ENCODE assay signal across 9 cellular contexts in genomic region chr3:58683001-58683845, GRCh38. TPM values are rescaled to one million over a fixed set of nuclear protein-coding genes. Genes with fewer than 3 reads are reported as not detected.
DNase-seq lines count a peak whose midpoint lies in the region; ATAC-seq and TF ChIP-seq lines count a peak whose summit lies in the region.
"Had no signal": no experiment of that assay in that cellular context is flagged by ENCODE, and none has a peak within 500 bp of the region (broad histone marks: within the 10 kb centered on the region; RNA-seq: fewer than 3 reads in every experiment).

No MANE protein-coding gene starts in this region.

- BruUV-seq in A673 (replicated peaks; lab: Mats Ljungman, UMichigan): no TSS peak

- POLR2A ChIA-PET in A673 (lab: Charles Lee; ENCODE audit: low non-redundant PET): no interaction called here

- ATAC-seq in GM18868 (IDR thresholded peaks at IDR 0.05; ENCODE audit: unreplicated experiment): peak; percentile 43
- peak; percentile 65 for ATAC-seq in HG03439 (IDR thresholded peaks at IDR 0.05; ENCODE audit: unreplicated experiment)
- no peak for ATAC-seq in HG03135 (IDR thresholded peaks at IDR 0.05; ENCODE audit: unreplicated experiment)

- H3K27me3 ChIP-seq in A673 (replicated peaks; ENCODE audit: insufficient read depth, low read depth, low read length, poor library complexity): peaks cover 11% of the 10 kb centered on the region
- no peaks in the 10 kb centered on the region for H3K27me3 ChIP-seq in BE2C

- no peaks in the 10 kb centered on the region for H3K4me1 ChIP-seq in A673 (ENCODE audit: insufficient read depth, low read length, poor library complexity, severe bottlenecking)
- H3K4me1 ChIP-seq in BE2C: no peaks in the 10 kb centered on the region

- intact Hi-C loops in A673 (cut with micrococcal nuclease; ENCODE audit: unreplicated experiment): no loop called here

- in situ Hi-C loops in astrocyte of the spinal cord (cut with HindIII; ENCODE audit: low sequenced_read_pairs): no loop called here

- no peak overlapping the region for H3K4me3 ChIP-seq in A673 (ENCODE audit: low read depth, low read length, poor library complexity, severe bottlenecking)
- no peak overlapping the region for H3K4me3 ChIP-seq in astrocyte of the spinal cord (ENCODE audit: low read depth, low read length)
- no peak overlapping the region for H3K4me3 ChIP-seq in BE2C (ENCODE audit: low read depth, low read length)

- H3K9me3 ChIP-seq in A673 (ENCODE audit: low read depth, low read length, poor library complexity, severe bottlenecking) (no peaks in the 10 kb centered on the region), BE2C (no peaks in the 10 kb centered on the region)

- CTCF ChIA-PET in A673 (lab: Charles Lee): no interaction called here

- no peak for TF ChIP-seq CTCF in A673 (conservative IDR thresholded peaks at IDR 0.05; ENCODE audit: low read depth, low read length)
- TF ChIP-seq CTCF in astrocyte of the spinal cord (IDR thresholded peaks at IDR 0.05; ENCODE audit: low read depth, low read length): no peak
- no peak for TF ChIP-seq CTCF in BE2C (IDR thresholded peaks at IDR 0.05; ENCODE audit: low read depth, low read length)

- DNase-seq in A673 (ENCODE audit: low spot score) (peak; percentile 2), astrocyte of the spinal cord (ENCODE audit: low read depth, low spot score) (peak; percentile 66), DMS53 (lab: John Stamatoyannopoulos, UW) (no peak), GOT3 (lab: John Stamatoyannopoulos, UW) (no peak), BE2C (no peak)
- DNase-seq: GDM1 had no signal

- H3K36me3 ChIP-seq in A673 (ENCODE audit: insufficient read depth, low read length, poor library complexity, severe bottlenecking) (no peaks in the 10 kb centered on the region), BE2C (no peaks in the 10 kb centered on the region)

- no peak overlapping the region for H3K27ac ChIP-seq in A673 (ENCODE audit: low read depth, low read length, poor library complexity, severe bottlenecking)

RNA-seq across cellular contexts. Expression of gene FAM3D, which starts 16.6 kb away (rescaled TPM):
- total RNA-seq in A673 (2021): not detected in 2 replicates
- polyA plus RNA-seq in BE2C (2012; ENCODE audit: insufficient read depth, insufficient read length, low read depth): 0.68 TPM

Comparison
In these comparisons a context has a peak if more than half of its experiments do, and no peak if none do; other contexts are left out.
1. DNase-seq: peak in A673 (single experiment) and astrocyte of the spinal cord (single experiment); none in DMS53 (single experiment), GOT3 (single experiment) and BE2C (single experiment).